22 cellular contexts compared by ENCODE assay signal in genomic region chr11:131649861-131650260, GRCh38.
"Had no signal": no experiment of that assay in that cellular context is flagged by ENCODE, and none has a peak within 500 bp of the region (broad histone marks: within the 10 kb centered on the region; RNA-seq: fewer than 3 reads in every experiment).

No MANE protein-coding gene starts in this region.

- H3K79me2 ChIP-seq: parathyroid adenoma had no signal

- H3K27me3 Mint-ChIP-seq: natural killer cell treated with Interleukin-12 subunit alpha and Interleukin-12 subunit beta and Interleukin-15 and Interleukin-18, amount 100 ng/mL, for 72 hours had no signal

- H3K4me3 ChIP-seq: left ventricle myocardium inferior, lung, neural progenitor cell, prostate gland, right lobe of liver, suprapubic skin, thyroid gland had no signal

- H3K4me2 ChIP-seq: neural progenitor cell had no signal

- H3K27me3 ChIP-seq: foreskin keratinocyte, neural progenitor cell, right lobe of liver, thyroid gland had no signal

- H3K36me3 Mint-ChIP-seq: natural killer cell treated with Interleukin-12 subunit alpha and Interleukin-12 subunit beta and Interleukin-15 and Interleukin-18, amount 100 ng/mL, for 72 hours; neural progenitor cell; stimulated activated effector memory CD8-positive, alpha-beta T cell treated with anti-CD3 and anti-CD28 coated beads, Interleukin-12 subunit alpha, Interleukin-12 subunit beta, amount 100 ng/mL, for 72 hours; type B pancreatic cell had no signal

- H3K27ac Mint-ChIP-seq: natural killer cell treated with Interleukin-12 subunit alpha and Interleukin-12 subunit beta and Interleukin-15 and Interleukin-18, amount 100 ng/mL, for 72 hours; neural progenitor cell; stimulated activated effector memory CD8-positive, alpha-beta T cell treated with anti-CD3 and anti-CD28 coated beads, Interleukin-12 subunit alpha, Interleukin-12 subunit beta, amount 100 ng/mL, for 72 hours; type B pancreatic cell had no signal

- H3K4me1 Mint-ChIP-seq: stimulated activated effector memory CD8-positive, alpha-beta T cell treated with anti-CD3 and anti-CD28 coated beads, Interleukin-12 subunit alpha, Interleukin-12 subunit beta, amount 100 ng/mL, for 72 hours had no signal

- H3K9me3 ChIP-seq: left ventricle myocardium inferior, prostate gland, right lobe of liver, suprapubic skin, thyroid gland had no signal

- H3K36me3 ChIP-seq: left ventricle myocardium inferior, neural progenitor cell, prostate gland, right lobe of liver, suprapubic skin, thyroid gland had no signal

- H3K4me1 ChIP-seq: foreskin keratinocyte, left ventricle myocardium inferior, parathyroid adenoma, prostate gland, right lobe of liver, suprapubic skin, thyroid gland had no signal

- H3K9ac ChIP-seq: neural progenitor cell, parathyroid adenoma had no signal

- H3K27ac ChIP-seq: foreskin keratinocyte, left ventricle myocardium inferior, neural progenitor cell, parathyroid adenoma, prostate gland, right lobe of liver, suprapubic skin, thyroid gland had no signal

- H3K4me3 Mint-ChIP-seq: natural killer cell treated with Interleukin-12 subunit alpha and Interleukin-12 subunit beta and Interleukin-15 and Interleukin-18, amount 100 ng/mL, for 72 hours; neural progenitor cell; stimulated activated effector memory CD8-positive, alpha-beta T cell treated with anti-CD3 and anti-CD28 coated beads, Interleukin-12 subunit alpha, Interleukin-12 subunit beta, amount 100 ng/mL, for 72 hours; type B pancreatic cell had no signal

- H2AFZ ChIP-seq: neural progenitor cell, parathyroid adenoma had no signal

- DNase-seq: dermis blood vessel endothelial cell; erythroblast; foreskin keratinocyte; kidney; left cardiac atrium; left ventricle myocardium inferior; mesenchymal stem cell; midbrain; occipital lobe; right lobe of liver; stimulated activated CD4-positive, alpha-beta T cell treated with anti-CD3 and anti-CD28 coated beads, Interleukin-4, amount 100 ng/mL, for 1 hour; stimulated activated CD8-positive, alpha-beta memory T cell treated with anti-CD3 and anti-CD28 coated beads, Interleukin-4, amount 100 ng/mL, for 48 hours; stimulated activated naive CD8-positive, alpha-beta T cell treated with anti-CD3 and anti-CD28 coated beads, Interleukin-15, Interleukin-2, amounts not matched to agents 100 U/mL and 50 U/mL, for 24 hours; thyroid gland had no signal

- H3K9me3 Mint-ChIP-seq: natural killer cell treated with Interleukin-12 subunit alpha and Interleukin-12 subunit beta and Interleukin-15 and Interleukin-18, amount 100 ng/mL, for 72 hours; neural progenitor cell; stimulated activated effector memory CD8-positive, alpha-beta T cell treated with anti-CD3 and anti-CD28 coated beads, Interleukin-12 subunit alpha, Interleukin-12 subunit beta, amount 100 ng/mL, for 72 hours; type B pancreatic cell had no signal
